ENCODE assay signal across 9 cellular contexts in the genomic region with DNA sequence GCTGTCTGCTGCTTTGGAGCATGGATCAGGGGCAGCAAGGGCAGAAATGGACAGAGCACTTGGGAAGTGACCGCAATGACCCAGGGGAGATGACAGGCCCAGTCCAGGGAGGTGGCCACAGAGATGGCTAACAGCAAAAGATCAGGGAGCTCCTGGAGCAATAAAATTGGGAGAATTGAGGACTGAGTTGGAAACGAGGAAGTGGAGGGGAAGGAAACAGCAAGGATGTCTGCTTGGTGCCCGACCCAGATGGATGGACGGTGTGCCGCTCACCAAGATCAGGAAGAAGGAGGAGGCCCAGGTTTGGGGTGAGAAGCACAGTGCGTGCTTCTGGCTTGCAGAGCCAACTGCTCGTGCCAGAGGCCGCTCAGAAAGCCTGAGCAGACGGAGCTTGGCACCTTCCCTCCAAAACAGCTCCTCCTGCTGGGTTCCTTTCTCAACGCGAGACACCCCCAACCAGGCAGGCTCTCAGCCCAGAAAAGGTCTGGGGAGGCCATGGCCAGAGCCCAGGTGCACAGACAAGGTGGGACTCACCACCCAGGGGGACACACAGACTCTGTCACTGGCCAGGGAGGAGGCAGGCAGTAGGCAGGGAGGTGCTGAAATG. TPM values are rescaled to one million over a fixed set of nuclear protein-coding genes. Genes with fewer than 3 reads are reported as not detected.
DNase-seq lines count a peak whose midpoint lies in the region; TF ChIP-seq lines count a peak whose summit lies in the region.
"Had no signal": no experiment of that assay in that cellular context is flagged by ENCODE, and none has a peak within 500 bp of the region (broad histone marks: within the 10 kb centered on the region; RNA-seq: fewer than 3 reads in every experiment).

No MANE protein-coding gene starts in this region.

- H3K27me3 ChIP-seq in NT2/D1 (ENCODE audit: insufficient read depth, insufficient read length) (peaks cover 13% of the 10 kb centered on the region), mesenchymal stem cell (ENCODE audit: control insufficient read depth in 1 of 2, insufficient read depth in 1 of 2, low read length in 2 of 2) (peaks cover 10 to 73% of the 10 kb centered on the region in 2 experiments)

- no peak overlapping the region for H2BK5ac ChIP-seq in mesenchymal stem cell (ENCODE audit: low read depth, low read length, poor library complexity, severe bottlenecking)

- H3K9ac ChIP-seq in NT2/D1 (ENCODE audit: insufficient read length, low read depth) (peak overlapping the region; percentile 12), mesenchymal stem cell (ENCODE audit: low read length) (no peak overlapping the region)

- H3K4me2 ChIP-seq in mesenchymal stem cell (ENCODE audit: low read length, poor library complexity, severe bottlenecking) = no peak overlapping the region

- no peak overlapping the region for H2AK5ac ChIP-seq in mesenchymal stem cell (ENCODE audit: low read length, severe bottlenecking)

- H3K9me3 ChIP-seq in NT2/D1 (ENCODE audit: insufficient read depth, low read length) (no peaks in the 10 kb centered on the region), mesenchymal stem cell (ENCODE audit: control insufficient read depth, low read length) (no peaks in the 10 kb centered on the region)

- H3K36me3 ChIP-seq in NT2/D1 (ENCODE audit: insufficient read depth, insufficient read length, low read length) (no peaks in the 10 kb centered on the region), mesenchymal stem cell (ENCODE audit: control insufficient read depth in 1 of 2, insufficient read depth in 2 of 2, low read depth in 1 of 2, low read length in 2 of 2) (no peaks in the 10 kb centered on the region)

- no peak overlapping the region for H3K14ac ChIP-seq in mesenchymal stem cell (ENCODE audit: low read length in 2 of 2)

- H3K4me3 ChIP-seq in NT2/D1 (ENCODE audit: insufficient read length, low read depth) (no peak overlapping the region), epithelial cell of esophagus (ENCODE audit: low read length) (no peak overlapping the region), mesenchymal stem cell (ENCODE audit: insufficient read depth in 1 of 2, low read depth in 1 of 2, low read length in 2 of 2) (no peak overlapping the region)

- intact Hi-C loops in posterior cingulate gyrus (cut with DNase I) = no loop called here

- H4K8ac ChIP-seq in mesenchymal stem cell (ENCODE audit: low read length) = no peak overlapping the region

- WGBS in mesenchymal stem cell = 68% methylated on average over 10 of the region's 11 CpGs

- H2BK120ac ChIP-seq in mesenchymal stem cell (ENCODE audit: low read depth, low read length) = no peak overlapping the region

- H3K18ac ChIP-seq in mesenchymal stem cell (ENCODE audit: low read depth in 1 of 2, low read length in 2 of 2) = no peak overlapping the region

- H3K23ac ChIP-seq in mesenchymal stem cell (ENCODE audit: low read length in 2 of 2) = no peak overlapping the region

- no peak overlapping the region for H4K91ac ChIP-seq in mesenchymal stem cell (ENCODE audit: low read length)

- H3K27ac ChIP-seq in mesenchymal stem cell (ENCODE audit: low read length, poor library complexity, severe bottlenecking) = no peak overlapping the region

- no peak overlapping the region for H2AFZ ChIP-seq in mesenchymal stem cell (ENCODE audit: low read depth, low read length)

- DNase-seq in activated CD4-positive, alpha-beta T cell treated with anti-CD3 and anti-CD28 coated beads for 48 hours = peak; percentile 45
- no peak for DNase-seq in activated CD4-positive, alpha-beta T cell treated with anti-CD3 and anti-CD28 coated beads, Interleukin-2, amount 50 U/mL, for 4 hours
- DNase-seq in NT2/D1 (ENCODE audit: low read depth, low spot score) (no peak), epithelial cell of esophagus (ENCODE audit: low read depth) (peak; percentile 39), posterior cingulate gyrus (peak in 6 of 10 donors; percentile 18 to 90 (median 51)), NCI-H2227 (lab: John Stamatoyannopoulos, UW; ENCODE audit: unreplicated experiment) (no peak), NCI-H2171 treated with DMSO at 0.1 percent for 48 hours (lab: John Stamatoyannopoulos, UW) (no peak), mesenchymal stem cell (no peak)

- peaks cover 8% of the 10 kb centered on the region for H3K4me1 ChIP-seq in NT2/D1 (ENCODE audit: insufficient read depth, insufficient read length)
- peaks cover 18% of the 10 kb centered on the region for H3K4me1 ChIP-seq in mesenchymal stem cell (ENCODE audit: control insufficient read depth, insufficient read depth, low read depth, low read length)

- no peak overlapping the region for H3K4ac ChIP-seq in mesenchymal stem cell (ENCODE audit: low read depth in 1 of 2, low read length in 2 of 2)

- no peak overlapping the region for H2BK15ac ChIP-seq in mesenchymal stem cell (ENCODE audit: low read depth, poor library complexity, severe bottlenecking)

- no peaks in the 10 kb centered on the region for H3K79me1 ChIP-seq in mesenchymal stem cell (replicated peaks; ENCODE audit: low read length, poor library complexity, severe bottlenecking)

- H2BK12ac ChIP-seq in mesenchymal stem cell (ENCODE audit: low read length in 2 of 2) = no peak overlapping the region

- TF ChIP-seq CTCF in epithelial cell of esophagus (IDR thresholded peaks at IDR 0.05; ENCODE audit: insufficient read depth, low read depth, low read length, missing control alignments) = peak; percentile 40

RNA-seq across cellular contexts. Expression of gene SLC34A1, which starts 1.7 kb away (rescaled TPM):
- polyA plus RNA-seq in mesenchymal stem cell (2013, experiment 1 of 2) = not detected
- not detected for polyA plus RNA-seq in mesenchymal stem cell (2013, experiment 2 of 2)
- polyA plus RNA-seq: IgD-negative memory B cell had no signal

RNA-seq across cellular contexts. Expression of gene PFN3, which starts 17.9 kb away (rescaled TPM):
- not detected for polyA plus RNA-seq in mesenchymal stem cell (2013, experiment 1 of 2)
- not detected for polyA plus RNA-seq in mesenchymal stem cell (2013, experiment 2 of 2)
- polyA plus RNA-seq: IgD-negative memory B cell had no signal

RNA-seq across cellular contexts. Expression of gene RGS14, which starts 24.8 kb away (rescaled TPM):
- polyA plus RNA-seq in mesenchymal stem cell (2013, experiment 1 of 2) = 16.7 TPM
- polyA plus RNA-seq in mesenchymal stem cell (2013, experiment 2 of 2) = 15.9 TPM

RNA-seq across cellular contexts. Expression of gene F12, which starts 26.8 kb away (rescaled TPM):
- 1.2 TPM for polyA plus RNA-seq in mesenchymal stem cell (2013, experiment 1 of 2)
- polyA plus RNA-seq in mesenchymal stem cell (2013, experiment 2 of 2) = 1.3 TPM

RNA-seq across cellular contexts. Expression of gene LMAN2, which starts 31.1 kb away (rescaled TPM):
- polyA plus RNA-seq in mesenchymal stem cell (2013, experiment 1 of 2) = 296 TPM
- polyA plus RNA-seq in mesenchymal stem cell (2013, experiment 2 of 2) = 279 TPM

Comparison
In these comparisons a context has a peak if more than half of its experiments do, and no peak if none do; other contexts are left out.
1. DNase-seq: peak in activated CD4-positive, alpha-beta T cell treated with anti-CD3 and anti-CD28 coated beads for 48 hours (single experiment), epithelial cell of esophagus (single experiment) and posterior cingulate gyrus (6 of 10); none in activated CD4-positive, alpha-beta T cell treated with anti-CD3 and anti-CD28 coated beads, Interleukin-2, amount 50 U/mL, for 4 hours (0 of 2), NT2/D1 (single experiment), NCI-H2227 (single experiment), NCI-H2171 treated with DMSO at 0.1 percent for 48 hours (single experiment) and mesenchymal stem cell (single experiment).